1 cellular context compared by ENCODE assay signal in the genomic region with DNA sequence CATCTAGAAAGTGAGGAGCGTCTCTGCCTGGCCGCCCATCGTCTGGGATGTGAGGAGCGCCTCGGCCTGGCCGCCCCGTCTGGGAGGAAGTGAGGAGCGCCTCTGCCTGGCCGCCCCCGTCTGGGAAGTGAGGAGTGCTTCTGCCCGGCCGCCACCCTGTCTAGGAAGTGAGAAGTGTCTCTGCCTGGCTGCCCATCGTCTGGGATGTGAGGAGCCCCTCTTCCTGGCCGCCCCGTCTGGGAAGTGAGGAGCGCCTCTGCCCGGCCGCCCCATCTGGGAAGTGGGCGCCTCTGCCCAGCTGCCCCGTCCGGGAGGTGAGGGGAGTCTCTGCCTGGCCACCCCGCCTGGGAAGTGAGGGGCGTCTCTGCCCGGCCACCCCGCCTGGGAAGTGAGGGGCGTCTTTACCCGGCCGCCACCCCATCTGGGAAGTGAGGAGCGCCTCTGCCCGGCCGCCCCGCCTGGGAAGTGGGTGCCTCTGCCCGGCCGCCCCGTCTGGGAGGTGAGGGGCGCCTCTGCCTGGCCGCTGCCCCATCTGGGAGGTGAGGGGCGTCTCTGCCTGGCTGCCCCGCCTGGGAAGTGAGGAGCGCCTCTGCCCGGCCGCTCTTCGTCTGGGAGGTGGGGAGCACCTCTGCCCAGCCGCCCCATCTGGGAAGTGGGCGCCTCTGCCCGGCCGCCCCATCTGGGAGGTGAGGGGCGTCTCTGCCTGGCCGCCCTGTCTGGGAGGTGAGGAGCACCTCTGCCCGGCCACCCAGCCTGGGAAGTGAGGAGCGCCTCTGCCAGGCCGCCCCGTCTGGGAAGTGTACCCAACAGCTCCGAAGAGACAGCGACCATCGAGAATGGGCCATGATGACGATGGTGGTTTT. TPM values are rescaled to one million over a fixed set of nuclear protein-coding genes. Genes with fewer than 3 reads are reported as not detected.
"Had no signal": no experiment of that assay in that cellular context is flagged by ENCODE, and none has a peak within 500 bp of the region (broad histone marks: within the 10 kb centered on the region; RNA-seq: fewer than 3 reads in every experiment).

No MANE protein-coding gene starts in this region.

RNA-seq across cellular contexts. Expression of a gene that starts 23.6 kb away (rescaled TPM):
- total RNA-seq: RPMI7951 had no signal
